8 cellular contexts compared by ENCODE assay signal in the genomic region with DNA sequence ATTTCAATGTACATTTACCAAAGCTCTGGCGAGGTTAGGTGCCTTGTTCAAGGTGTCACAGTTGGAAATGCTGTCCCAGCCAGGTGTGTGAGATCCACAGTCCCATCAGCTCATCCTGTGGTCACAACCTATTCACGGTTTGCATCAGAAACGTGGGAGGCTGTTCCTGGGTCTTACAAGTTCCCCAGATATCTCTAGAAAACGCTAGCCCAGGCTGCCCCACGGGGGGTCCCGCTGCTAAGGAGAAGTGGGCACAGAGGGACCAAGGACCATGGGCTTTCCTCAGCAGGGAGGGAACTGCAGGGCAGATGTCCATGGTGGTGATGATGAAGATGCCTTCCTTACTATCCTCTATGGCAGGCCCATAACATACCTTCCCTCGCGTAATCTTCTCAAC. TPM values are rescaled to one million over a fixed set of nuclear protein-coding genes. Genes with fewer than 3 reads are reported as not detected.
A peak's percentile ranks its signal among the peaks of the same experiment; 100 is the strongest.
DNase-seq lines count a peak whose midpoint lies in the region; ATAC-seq, FAIRE-seq and TF ChIP-seq lines count a peak whose summit lies in the region.

No MANE protein-coding gene starts in this region.

- no peak overlapping the region for H2BK15ac ChIP-seq in neuronal stem cell (ENCODE audit: low read length)

- POLR2A ChIA-PET in A549 (lab: Yijun Ruan, JAX): no interaction called here

- H3K27ac ChIP-seq in A549 (peak overlapping the region; percentile 94 to 97), Peyer's patch (peak overlapping the region; percentile 66 to 90 (median 78)), neuronal stem cell (replicated peaks; ENCODE audit: low read length) (no peak overlapping the region)

- no peak overlapping the region for H2BK12ac ChIP-seq in neuronal stem cell (ENCODE audit: low read length)

- 0% methylated on average over 5 of the region's 8 CpGs for WGBS in A549 (ENCODE audit: missing lambda C conversion rate)
- WGBS in neuronal stem cell (ENCODE audit: extremely low coverage in 2 of 2, insufficient read length in 2 of 2, insufficient replicate concordance in 1 of 2), 2 donors: no CpG with 5 or more reads among the region's 8 CpGs

- DNase-seq in A549 (ENCODE audit: low read depth in 1 of 2, low spot score in 1 of 2): no peak
- no peak for DNase-seq in Peyer's patch
- DNase-seq in endothelial cell (ENCODE audit: low spot score): no peak
- no peak for DNase-seq in neuronal stem cell (ENCODE audit: low spot score)
- no peak for DNase-seq in CD1c-positive myeloid dendritic cell (ENCODE audit: extremely low spot score)
- DNase-seq in GF-D8 (lab: John Stamatoyannopoulos, UW): no peak
- no peak for DNase-seq in MV-4-11 (lab: John Stamatoyannopoulos, UW)

- H3K36me3 ChIP-seq in Peyer's patch: no peaks in the 10 kb centered on the region
- H3K36me3 ChIP-seq in neuronal stem cell (replicated peaks in 1 of 2; ENCODE audit: control insufficient read depth in 2 of 2, insufficient read depth in 2 of 2, low read length in 2 of 2): peaks cover 0 to 8% of the 10 kb centered on the region in 2 donors

- no peak overlapping the region for H2BK120ac ChIP-seq in neuronal stem cell (ENCODE audit: low read depth, low read length)

- H3K27me3 Mint-ChIP-seq in endothelial cell (ENCODE audit: unreplicated experiment): peaks cover 2% of the 10 kb centered on the region

- H4K8ac ChIP-seq in neuronal stem cell (ENCODE audit: low read depth, low read length): no peak overlapping the region

- no peak overlapping the region for H3K4ac ChIP-seq in neuronal stem cell (ENCODE audit: low read length)

- TF ChIP-seq EP300 in A549 (IDR thresholded peaks at IDR 0.05): no peak

- no peak for TF ChIP-seq POLR2A in A549 (IDR thresholded peaks at IDR 0.05; ENCODE audit: low read length)
- no peak for TF ChIP-seq POLR2A in Peyer's patch (IDR thresholded peaks at IDR 0.05)

- H2BK5ac ChIP-seq in neuronal stem cell (ENCODE audit: low read length): no peak overlapping the region

- no peak overlapping the region for H3K27ac Mint-ChIP-seq in endothelial cell (ENCODE audit: unreplicated experiment)

- H4K91ac ChIP-seq in neuronal stem cell (ENCODE audit: low read depth, low read length, poor library complexity): no peak overlapping the region

- H3K4me3 ChIP-seq in A549: peak overlapping the region; percentile 94
- peak overlapping the region; percentile 70 to 97 (median 82) for H3K4me3 ChIP-seq in Peyer's patch
- peak overlapping the region; percentile 53 to 91 for H3K4me3 ChIP-seq in neuronal stem cell (ENCODE audit: low read length in 2 of 2)

- H3K4me2 ChIP-seq in A549: peak overlapping the region; percentile 93
- peak overlapping the region; percentile 46 for H3K4me2 ChIP-seq in neuronal stem cell (ENCODE audit: insufficient read depth, low read length, poor library complexity, severe bottlenecking)

- no peaks in the 10 kb centered on the region for H3K79me1 ChIP-seq in neuronal stem cell (ENCODE audit: low read depth, low read length)

- peaks cover 19% of the 10 kb centered on the region for H3K36me3 Mint-ChIP-seq in endothelial cell (ENCODE audit: low read depth, unreplicated experiment)

- H3K4me1 ChIP-seq in A549: peaks cover 14% of the 10 kb centered on the region
- peaks cover 0 to 11% (median 4%) of the 10 kb centered on the region in 4 donors for H3K4me1 ChIP-seq in Peyer's patch
- peaks cover 8 to 9% of the 10 kb centered on the region in 2 donors for H3K4me1 ChIP-seq in neuronal stem cell (ENCODE audit: control insufficient read depth in 2 of 2, insufficient read depth in 1 of 2, low read depth in 1 of 2, low read length in 2 of 2)

- H2AFZ ChIP-seq in neuronal stem cell (ENCODE audit: low read length): peak overlapping the region; percentile 94

- H3K14ac ChIP-seq in neuronal stem cell (ENCODE audit: low read length): no peak overlapping the region

- H3K4me3 Mint-ChIP-seq in endothelial cell (ENCODE audit: unreplicated experiment): peak overlapping the region; percentile 90

- H3K27me3 ChIP-seq in Peyer's patch (no peaks in the 10 kb centered on the region), neuronal stem cell (ENCODE audit: control insufficient read depth in 3 of 3, insufficient read depth in 3 of 3, low read depth in 1 of 3, low read length in 3 of 3) (no peaks in the 10 kb centered on the region)

- no peak overlapping the region for H3K18ac ChIP-seq in neuronal stem cell (ENCODE audit: low read length)

- no peaks in the 10 kb centered on the region for H3K9me3 Mint-ChIP-seq in endothelial cell (ENCODE audit: unreplicated experiment)

- no peak overlapping the region for H3K23ac ChIP-seq in neuronal stem cell (ENCODE audit: low read depth, low read length, poor library complexity)

- H3K9me3 ChIP-seq in A549 (no peaks in the 10 kb centered on the region), Peyer's patch (no peaks in the 10 kb centered on the region), neuronal stem cell (replicated peaks in 1 of 2; ENCODE audit: control insufficient read depth in 2 of 2, insufficient read depth in 1 of 2, low read depth in 1 of 2, low read length in 2 of 2) (no peaks in the 10 kb centered on the region)

- ATAC-seq in A549 (peak; percentile 25 to 43; a peak in 4 of 6 replicates), GM18511 (IDR thresholded peaks at IDR 0.05; ENCODE audit: unreplicated experiment) (peak; percentile 6)

- CTCF ChIA-PET in A549 (lab: Yijun Ruan, JAX): no interaction called here

- H3K4me1 Mint-ChIP-seq in endothelial cell (ENCODE audit: unreplicated experiment): peaks cover 12% of the 10 kb centered on the region

- no peak for FAIRE-seq in A549 (lab: Jason Lieb, UNC)

- no peak for TF ChIP-seq RAD21 in A549 (conservative IDR thresholded peaks at IDR 0.05 in 1 of 2, IDR thresholded peaks at IDR 0.05 in 1 of 2)

- TF ChIP-seq CTCF in A549 (IDR thresholded peaks at IDR 0.05) (no peak), Peyer's patch (IDR thresholded peaks at IDR 0.05) (no peak), endothelial cell (IDR thresholded peaks at IDR 0.05; ENCODE audit: unreplicated experiment) (no peak)

- H3K9ac ChIP-seq in neuronal stem cell (ENCODE audit: low read depth, low read length, poor library complexity): no peak overlapping the region

- H2AK5ac ChIP-seq in neuronal stem cell (ENCODE audit: low read depth, low read length): no peak overlapping the region

TF ChIP-seq in A549, 52 proteins besides CTCF, POLR2A, EP300 and RAD21:
- no peak for TF ChIP-seq MAZ (IDR thresholded peaks at IDR 0.05; ENCODE audit: borderline replicate concordance, low read depth, low read length)

RNA-seq across cellular contexts. Expression of gene FECH, which starts 0.7 kb away (rescaled TPM):
- polyA plus RNA-seq in A549 (2011; rRNA removed) (71.2 and 75.6 TPM in 2 replicates), A549 (2017; fragmentation: RNase III; extraction: RNeasy Plus Mini Kit Qiagen cat#74134 plus additional on column Dnase treatment) (40.6 to 45.1 TPM (median 41.3 TPM) in 3 replicates)
- polyA plus RNA-seq in A549 (2012; cell fraction: cytosol; rRNA removed): 50.4 and 63.1 TPM in 2 replicates
- polyA plus RNA-seq in A549 (2012; cell fraction: nucleus; rRNA removed): 24.9 and 43.9 TPM in 2 replicates
- polyA minus RNA-seq in A549 (2011; rRNA and poly(A)+ RNA removed): 46.2 and 47.9 TPM in 2 replicates
- total RNA-seq in Peyer's patch (10 to 100 TPM; 19.3 to 25.0 (median 21.9) TPM), endothelial cell (ENCODE audit: unreplicated experiment) (51.6 TPM)
- 20.1 TPM for polyA plus RNA-seq in neuronal stem cell (2013, experiment 1 of 2)
- polyA plus RNA-seq in neuronal stem cell (2013, experiment 2 of 2): 21.6 TPM

RNA-seq across cellular contexts. Expression of gene NARS1, which starts 35.8 kb away (rescaled TPM):
- polyA plus RNA-seq in A549 (2011; rRNA removed): 237 and 309 TPM in 2 replicates
- 63.3 and 69.9 TPM in 2 replicates for polyA plus RNA-seq in A549 (2012; cell fraction: cytosol; rRNA removed)
- polyA plus RNA-seq in A549 (2012; cell fraction: nucleus; rRNA removed): 47.7 and 99.2 TPM in 2 replicates
- 310 to 351 TPM (median 313 TPM) in 3 replicates for polyA plus RNA-seq in A549 (2017; fragmentation: RNase III; extraction: RNeasy Plus Mini Kit Qiagen cat#74134 plus additional on column Dnase treatment)
- 172 and 182 TPM in 2 replicates for polyA minus RNA-seq in A549 (2011; rRNA and poly(A)+ RNA removed)
- total RNA-seq in Peyer's patch: 100 to 1,000 TPM; 108 to 170 (median 129) TPM
- total RNA-seq in endothelial cell (ENCODE audit: unreplicated experiment): 101 TPM
- 62.2 TPM for polyA plus RNA-seq in neuronal stem cell (2013, experiment 1 of 2)
- 59.1 TPM for polyA plus RNA-seq in neuronal stem cell (2013, experiment 2 of 2)
